Comparison of ENCODE assay signal across 18 cellular contexts in the genomic region with DNA sequence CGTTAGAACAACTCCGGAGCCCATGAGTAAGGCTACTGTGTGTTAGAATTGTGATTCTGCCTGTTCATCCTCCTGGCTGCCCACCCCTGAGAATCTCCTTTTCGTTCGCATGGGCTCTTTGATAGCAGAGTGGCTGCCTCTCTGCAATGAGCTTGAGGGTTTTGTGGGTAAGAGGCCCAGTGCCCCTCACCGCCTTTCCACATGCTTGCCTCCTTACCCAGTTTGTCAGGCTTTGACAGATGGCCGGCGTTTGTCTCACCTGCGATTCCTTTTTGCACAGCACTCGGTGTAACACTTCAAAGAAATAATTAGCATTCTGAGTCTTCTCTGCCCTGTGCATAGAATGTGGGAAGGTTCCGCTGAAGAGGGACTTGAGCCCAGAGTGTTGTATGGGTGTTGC.
A peak's percentile ranks its signal among the peaks of the same experiment; 100 is the strongest.
DNase-seq lines count a peak whose midpoint lies in the region; ATAC-seq and TF ChIP-seq lines count a peak whose summit lies in the region.
"Had no signal": no experiment of that assay in that cellular context is flagged by ENCODE, and none has a peak within 500 bp of the region (broad histone marks: within the 10 kb centered on the region; RNA-seq: fewer than 3 reads in every experiment).

No MANE protein-coding gene starts in this region.

- no peak for TF ChIP-seq POLR2A in adrenal gland (IDR thresholded peaks at IDR 0.05)

- intact Hi-C loops in CD8-positive, alpha-beta T cell (cut with DNase I, micrococcal nuclease) = no loop called here
- intact Hi-C loops in adrenal gland (cut with DNase I) = no loop called here

- H4K91ac ChIP-seq in trophoblast cell (ENCODE audit: low read depth, low read length) = no peak overlapping the region

- peak overlapping the region; percentile 52 for H3K27ac Mint-ChIP-seq in CD8-positive, alpha-beta T cell
- H3K27ac Mint-ChIP-seq: CD8-positive, alpha-beta memory T cell; GM23338; HFFc6 had no signal

- H3K14ac ChIP-seq in trophoblast cell (ENCODE audit: low read length) = peak overlapping the region; percentile 35

- CTCF ChIA-PET in CD8-positive, alpha-beta T cell (lab: Charles Lee) = no interaction called here

- TF ChIP-seq CTCF in CD8-positive, alpha-beta T cell (IDR thresholded peaks at IDR 0.05) = no peak
- TF ChIP-seq CTCF in OCI-LY1 (IDR thresholded peaks at IDR 0.05; ENCODE audit: low read length) (no peak), adrenal gland (IDR thresholded peaks at IDR 0.05) (no peak)

- H2BK120ac ChIP-seq in trophoblast cell (ENCODE audit: insufficient read depth, low read length, poor library complexity) = no peak overlapping the region

- H3K4me1 Mint-ChIP-seq in CD8-positive, alpha-beta T cell (ENCODE audit: low read depth) = peaks cover 48% of the 10 kb centered on the region

- H3K4me3 ChIP-seq in CD8-positive, alpha-beta T cell (ENCODE audit: low read depth, low read length) = no peak overlapping the region
- peak overlapping the region; percentile 29 for H3K4me3 ChIP-seq in Jurkat, Clone E6-1 (ENCODE audit: low read length)
- H3K4me3 ChIP-seq in OCI-LY1 (ENCODE audit: low read depth, low read length, poor library complexity, severe bottlenecking) = peak overlapping the region; percentile 28
- H3K4me3 ChIP-seq in trophoblast cell (ENCODE audit: low read depth, low read length) = no peak overlapping the region
- H3K4me3 ChIP-seq in adrenal gland = no peak overlapping the region
- H3K4me3 ChIP-seq: BLaER1 treated with 17β-estradiol and CSF1 and Interleukin-3, amounts not matched to agents 10 nM and 100 nM; GM23338; K562 had no signal

- ATAC-seq in CD8-positive, alpha-beta T cell = no peak
- no peak for ATAC-seq in GM19324 (IDR thresholded peaks at IDR 0.05; ENCODE audit: low FRiP score, unreplicated experiment)
- no peak for ATAC-seq in GM21447 (IDR thresholded peaks at IDR 0.05; ENCODE audit: unreplicated experiment)
- ATAC-seq: GM23338, HCT116, K562 had no signal

- no peaks in the 10 kb centered on the region for H3K9me3 Mint-ChIP-seq in CD8-positive, alpha-beta T cell
- H3K9me3 Mint-ChIP-seq: CD8-positive, alpha-beta memory T cell; GM23338; HFFc6 had no signal

- no peak overlapping the region for H3K4ac ChIP-seq in trophoblast cell (ENCODE audit: low read depth, low read length)

- WGBS in trophoblast cell (ENCODE audit: extremely low coverage, insufficient coverage, insufficient read length) = no CpG with 5 or more reads among the region's 10 CpGs
- 85 to 88% (median 86%) methylated on average over 10 of the region's 10 CpGs for WGBS in adrenal gland, 4 donors

- no peak overlapping the region for H4K12ac ChIP-seq in trophoblast cell (ENCODE audit: low read depth, low read length)

- H2BK12ac ChIP-seq in trophoblast cell (ENCODE audit: low read length) = peak overlapping the region; percentile 5

- H3K36me3 Mint-ChIP-seq in CD8-positive, alpha-beta T cell = peaks cover 21% of the 10 kb centered on the region

- no peaks in the 10 kb centered on the region for H3K36me3 ChIP-seq in CD8-positive, alpha-beta T cell (ENCODE audit: insufficient read depth, low read length)
- peaks cover 4% of the 10 kb centered on the region; the same call in 1 of the 2 replicates for H3K36me3 ChIP-seq in OCI-LY1 (ENCODE audit: insufficient read depth, low read length)
- H3K36me3 ChIP-seq in trophoblast cell (ENCODE audit: control insufficient read depth in 1 of 2, insufficient read depth in 2 of 2, low read length in 2 of 2) = peaks cover 0 to 2% of the 10 kb centered on the region in 2 experiments
- H3K36me3 ChIP-seq in adrenal gland (replicated peaks in 1 of 2) = no peaks in the 10 kb centered on the region
- H3K36me3 ChIP-seq: BLaER1 treated with 17β-estradiol and CSF1 and Interleukin-3, amounts not matched to agents 10 nM and 100 nM had no signal

- H4K8ac ChIP-seq in trophoblast cell (ENCODE audit: low read depth, low read length) = no peak overlapping the region

- peaks cover 6% of the 10 kb centered on the region for H3K4me1 ChIP-seq in CD8-positive, alpha-beta T cell (ENCODE audit: insufficient read depth, low read length)
- H3K4me1 ChIP-seq in OCI-LY1 (ENCODE audit: insufficient read depth, low read length, severe bottlenecking) (peaks cover 83% of the 10 kb centered on the region), trophoblast cell (ENCODE audit: control insufficient read depth in 1 of 2, insufficient read depth in 2 of 2, low read length in 2 of 2) (peaks cover 10 to 12% of the 10 kb centered on the region in 2 experiments), adrenal gland (replicated peaks in 1 of 2) (no peaks in the 10 kb centered on the region)

- no peaks in the 10 kb centered on the region for H4K20me1 ChIP-seq in OCI-LY1 (ENCODE audit: insufficient read depth, low read length)
- H4K20me1 ChIP-seq: BLaER1 treated with 17β-estradiol and CSF1 and Interleukin-3, amounts not matched to agents 10 nM and 100 nM had no signal

- no peak overlapping the region for H3K23ac ChIP-seq in trophoblast cell (ENCODE audit: low read length)

- H2AK5ac ChIP-seq in trophoblast cell (ENCODE audit: low read length) = no peak overlapping the region

- peaks cover 12% of the 10 kb centered on the region for H3K79me1 ChIP-seq in trophoblast cell (ENCODE audit: low read length)

- H3K79me2 ChIP-seq in OCI-LY1 (ENCODE audit: insufficient read depth, low read length) (no peaks in the 10 kb centered on the region), trophoblast cell (ENCODE audit: control insufficient read depth, insufficient read depth, low read length, poor library complexity) (peaks cover 1% of the 10 kb centered on the region)

- no peak for DNase-seq in CD8-positive, alpha-beta T cell
- peak; percentile 90 for DNase-seq in Jurkat, Clone E6-1 (ENCODE audit: low read depth, low spot score)
- no peak for DNase-seq in trophoblast cell
- DNase-seq in adrenal gland = no peak
- DNase-seq: CD8-positive, alpha-beta memory T cell; COR-L47; DMS 273 treated with DMSO at 0.1 percent for 48 hours; DMS53; HFFc6 had no signal

- H3K4me3 Mint-ChIP-seq in CD8-positive, alpha-beta T cell = no peak overlapping the region
- H3K4me3 Mint-ChIP-seq: B cell; CD8-positive, alpha-beta memory T cell; GM23338; HFFc6 had no signal

- H3K9me2 ChIP-seq in OCI-LY1 (ENCODE audit: low read depth, low read length) = no peaks in the 10 kb centered on the region

- H2AFZ ChIP-seq in OCI-LY1 (ENCODE audit: low read length) (no peak overlapping the region), trophoblast cell (ENCODE audit: insufficient read depth, low read length, poor library complexity) (no peak overlapping the region)
- H2AFZ ChIP-seq: GM23338 had no signal

- no peaks in the 10 kb centered on the region for H3K27me3 Mint-ChIP-seq in CD8-positive, alpha-beta T cell (ENCODE audit: low read depth)
- H3K27me3 Mint-ChIP-seq: B cell; CD8-positive, alpha-beta memory T cell had no signal

- POLR2A ChIA-PET in CD8-positive, alpha-beta T cell (lab: Charles Lee) = no interaction called here

- H3K9me3 ChIP-seq in CD8-positive, alpha-beta T cell (ENCODE audit: low read length) = no peaks in the 10 kb centered on the region
- H3K9me3 ChIP-seq in OCI-LY1 (ENCODE audit: low read length) (no peaks in the 10 kb centered on the region), trophoblast cell (ENCODE audit: insufficient read depth, low read depth, low read length) (peaks cover 5% of the 10 kb centered on the region), adrenal gland (replicated peaks in 1 of 3) (no peaks in the 10 kb centered on the region)

- no peaks in the 10 kb centered on the region for H3K27me3 ChIP-seq in CD8-positive, alpha-beta T cell (ENCODE audit: insufficient read depth, low read length)
- H3K27me3 ChIP-seq in OCI-LY1 (ENCODE audit: insufficient read depth, low read length) (no peaks in the 10 kb centered on the region), trophoblast cell (ENCODE audit: insufficient read depth, low read length) (no peaks in the 10 kb centered on the region), adrenal gland (no peaks in the 10 kb centered on the region)
- H3K27me3 ChIP-seq: BLaER1 treated with 17β-estradiol and CSF1 and Interleukin-3, amounts not matched to agents 10 nM and 100 nM had no signal

- H3K27ac ChIP-seq in CD8-positive, alpha-beta T cell (ENCODE audit: low read depth, low read length) = no peak overlapping the region
- H3K27ac ChIP-seq in OCI-LY1 (ENCODE audit: low read depth, low read length, poor library complexity, severe bottlenecking) (peak overlapping the region; percentile 98), trophoblast cell (ENCODE audit: low read depth, low read length) (no peak overlapping the region), adrenal gland (no peak overlapping the region)
- H3K27ac ChIP-seq: BLaER1 treated with 17β-estradiol and CSF1 and Interleukin-3, amounts not matched to agents 10 nM and 100 nM; HL-60 had no signal

- H2BK5ac ChIP-seq in trophoblast cell (ENCODE audit: low read depth, low read length, poor library complexity) = no peak overlapping the region

- H3K4me2 ChIP-seq in OCI-LY1 (ENCODE audit: low read length) = peak overlapping the region; percentile 48
- H3K4me2 ChIP-seq in trophoblast cell (ENCODE audit: low read length) = no peak overlapping the region
- H3K4me2 ChIP-seq: BLaER1 treated with 17β-estradiol and CSF1 and Interleukin-3, amounts not matched to agents 10 nM and 100 nM; GM23338 had no signal

- H3F3A ChIP-seq in OCI-LY1 (ENCODE audit: insufficient read depth, low read length) = peaks cover 12% of the 10 kb centered on the region

- no peak overlapping the region for H3K18ac ChIP-seq in trophoblast cell (ENCODE audit: low read length)

- H3K9ac ChIP-seq in OCI-LY1 (ENCODE audit: low read length) (peak overlapping the region; percentile 53), trophoblast cell (ENCODE audit: low read length) (no peak overlapping the region)
- H3K9ac ChIP-seq: BLaER1 treated with 17β-estradiol and CSF1 and Interleukin-3, amounts not matched to agents 10 nM and 100 nM had no signal

Comparison
In these comparisons a context has a peak if more than half of its experiments do, and no peak if none do; other contexts are left out.
1. H3K4me3 ChIP-seq: peak in Jurkat, Clone E6-1 (single experiment) and OCI-LY1 (single experiment); none in CD8-positive, alpha-beta T cell (single experiment), trophoblast cell (single experiment) and adrenal gland (0 of 4).